ENCODE assay signal across 8 cellular contexts in the genomic region with DNA sequence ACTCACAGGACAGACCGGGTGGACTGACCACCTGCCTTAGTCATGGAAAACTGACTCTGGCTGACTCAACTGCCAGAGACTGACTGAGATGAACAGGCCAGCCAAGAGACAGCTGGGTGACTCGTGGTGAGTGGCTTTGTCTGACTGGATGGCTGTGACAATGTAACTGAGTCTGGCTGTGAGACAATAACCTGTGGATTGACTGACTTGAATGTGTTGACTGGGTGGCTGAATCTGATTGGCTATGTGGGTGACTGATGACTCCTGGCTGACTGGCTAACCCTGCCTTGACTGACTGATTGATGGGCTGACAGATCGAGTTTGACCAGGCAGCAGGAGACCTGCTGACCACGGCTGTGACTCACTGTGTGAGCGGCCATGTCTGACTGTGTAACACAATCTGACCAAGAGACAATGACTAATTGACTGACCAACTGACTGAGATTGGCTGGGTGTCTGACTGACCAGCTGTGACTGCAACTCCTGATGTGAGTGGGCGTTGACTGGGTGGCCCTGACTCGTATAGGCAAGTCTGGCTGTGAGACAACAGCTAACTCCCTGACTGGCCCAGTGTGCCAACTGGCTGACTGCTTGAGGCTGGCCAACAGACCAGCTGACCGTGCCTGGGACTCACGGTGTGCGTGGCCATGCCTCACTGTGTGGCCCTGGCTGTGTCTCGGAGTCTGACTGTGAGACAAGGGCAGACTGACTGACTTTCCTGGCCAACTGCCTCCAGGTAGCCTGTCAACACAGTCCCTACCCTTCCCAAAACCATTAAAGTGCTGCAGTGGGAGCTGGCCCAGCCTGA.
DNase-seq lines count a peak whose midpoint lies in the region; ATAC-seq and TF ChIP-seq lines count a peak whose summit lies in the region.

No MANE protein-coding gene starts in this region.

- no peaks in the 10 kb centered on the region for H3K9me3 ChIP-seq in heart right ventricle

- no peaks in the 10 kb centered on the region for H3K27me3 ChIP-seq in heart right ventricle

- DNase-seq in AG09319 (ENCODE audit: extremely low read depth, low read depth) (peak; percentile 59), heart right ventricle (no peak), glutamatergic neuron (no peak), T-helper 9 cell (no peak)
- peak; percentile 86 for DNase-seq in activated CD4-positive, alpha-beta memory T cell treated with anti-CD3 and anti-CD28 coated beads for 36 hours
- DNase-seq in stimulated activated CD4-positive, alpha-beta T cell treated with anti-CD3 and anti-CD28 coated beads, Interleukin-2, amount 100 ng/mL, for 24 hours, result peak; percentile 68 to 76

- H3K4me1 Mint-ChIP-seq in activated CD4-positive, alpha-beta memory T cell treated with anti-CD3 and anti-CD28 coated beads for 36 hours (ENCODE audit: low read depth), result peaks cover 24% of the 10 kb centered on the region
- peaks cover 8% of the 10 kb centered on the region for H3K4me1 Mint-ChIP-seq in glutamatergic neuron (ENCODE audit: low read depth, unreplicated experiment)

- no peaks in the 10 kb centered on the region for H3K36me3 ChIP-seq in heart right ventricle

- TF ChIP-seq CTCF in AG09319 (IDR thresholded peaks at IDR 0.05; ENCODE audit: low read depth, low read length), result no peak
- no peak for TF ChIP-seq CTCF in heart right ventricle (IDR thresholded peaks at IDR 0.05)
- TF ChIP-seq CTCF in glutamatergic neuron (IDR thresholded peaks at IDR 0.05; ENCODE audit: partially characterized antibody, unreplicated experiment), result no peak

- POLR2A ChIA-PET in activated CD4-positive, alpha-beta memory T cell treated with anti-CD3 and anti-CD28 coated beads for 36 hours (lab: Charles Lee), result interaction anchor here (0.9 to 1.2 kb wide), 5 partner anchors 9 to 464 kb away, joined by 3 to 8 read pairs (median 4); no protein-coding TSS in a partner anchor

- H3K27me3 Mint-ChIP-seq in activated CD4-positive, alpha-beta memory T cell treated with anti-CD3 and anti-CD28 coated beads for 36 hours, result no peaks in the 10 kb centered on the region
- peaks cover 10% of the 10 kb centered on the region for H3K27me3 Mint-ChIP-seq in glutamatergic neuron (ENCODE audit: unreplicated experiment)

- no peaks in the 10 kb centered on the region for H3K9me3 Mint-ChIP-seq in activated CD4-positive, alpha-beta memory T cell treated with anti-CD3 and anti-CD28 coated beads for 36 hours
- no peaks in the 10 kb centered on the region for H3K9me3 Mint-ChIP-seq in glutamatergic neuron (ENCODE audit: unreplicated experiment)

- peak; percentile 40 for ATAC-seq in HG02884 (IDR thresholded peaks at IDR 0.05; ENCODE audit: unreplicated experiment)
- peak in 5 of 8 donors; percentile 4 to 61 (median 21) for ATAC-seq in heart right ventricle
- no peak for ATAC-seq in HG03039 (IDR thresholded peaks at IDR 0.05; ENCODE audit: unreplicated experiment)

- WGBS in heart right ventricle, 2 donors, result 68 to 70% methylated on average over 11 of the region's 11 CpGs

- no peak overlapping the region for H3K27ac Mint-ChIP-seq in activated CD4-positive, alpha-beta memory T cell treated with anti-CD3 and anti-CD28 coated beads for 36 hours
- no peak overlapping the region for H3K27ac Mint-ChIP-seq in glutamatergic neuron (ENCODE audit: unreplicated experiment)

- intact Hi-C loops in activated CD4-positive, alpha-beta memory T cell treated with anti-CD3 and anti-CD28 coated beads for 36 hours (cut with micrococcal nuclease), result loop anchor here (1.0 to 10.0 kb wide), 11 partner anchors 36 to 614 kb away; a partner anchor contains a TSS
- intact Hi-C loops in heart right ventricle (cut with DNase I), result loop anchor here in 1 of 10 donors (10.0 kb wide), 1 partner anchor 106 kb away; a partner anchor contains a TSS

- H3K4me3 Mint-ChIP-seq in activated CD4-positive, alpha-beta memory T cell treated with anti-CD3 and anti-CD28 coated beads for 36 hours, result no peak overlapping the region
- H3K4me3 Mint-ChIP-seq in glutamatergic neuron (ENCODE audit: unreplicated experiment), result no peak overlapping the region

- no peak overlapping the region for H3K4me3 ChIP-seq in heart right ventricle

- H3K4me1 ChIP-seq in heart right ventricle, result peaks cover 0 to 34% (median 15%) of the 10 kb centered on the region in 9 donors

- no peaks in the 10 kb centered on the region for H3K36me3 Mint-ChIP-seq in activated CD4-positive, alpha-beta memory T cell treated with anti-CD3 and anti-CD28 coated beads for 36 hours
- H3K36me3 Mint-ChIP-seq in glutamatergic neuron (ENCODE audit: unreplicated experiment), result no peaks in the 10 kb centered on the region

- H3K27ac ChIP-seq in heart right ventricle, result peak overlapping the region in 1 of 10 donors; percentile 36

- CTCF ChIA-PET in activated CD4-positive, alpha-beta memory T cell treated with anti-CD3 and anti-CD28 coated beads for 36 hours (lab: Charles Lee), result interaction anchor here (0.6 to 0.9 kb wide), 3 partner anchors 36 to 464 kb away, joined by 3 read pairs; no protein-coding TSS in a partner anchor

Comparison
In these comparisons a context has a peak if more than half of its experiments do, and no peak if none do; other contexts are left out.
1. DNase-seq: peak in AG09319 (single experiment), activated CD4-positive, alpha-beta memory T cell treated with anti-CD3 and anti-CD28 coated beads for 36 hours (single experiment) and stimulated activated CD4-positive, alpha-beta T cell treated with anti-CD3 and anti-CD28 coated beads, Interleukin-2, amount 100 ng/mL, for 24 hours (2 of 2); none in heart right ventricle (0 of 2), glutamatergic neuron (single experiment) and T-helper 9 cell (single experiment).